In the genomic region with DNA sequence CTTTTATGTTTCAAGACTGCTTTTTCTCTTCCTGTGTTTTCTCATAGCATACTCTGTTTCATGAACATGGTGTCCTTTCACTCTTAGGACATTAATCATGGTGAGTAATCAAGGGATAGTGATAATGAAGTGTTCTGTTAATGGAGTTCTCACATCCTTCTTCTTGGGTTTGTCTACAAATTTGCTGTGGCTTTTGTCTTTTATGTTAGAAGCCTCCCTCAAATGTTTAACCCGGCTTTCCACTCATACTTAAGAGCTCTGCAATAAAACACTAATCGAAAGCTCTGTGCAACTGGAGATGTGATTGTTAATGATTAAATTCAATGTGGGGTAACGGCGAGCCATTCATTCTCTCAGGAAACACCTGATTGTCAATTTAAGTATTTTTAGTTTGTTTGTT, we compare ENCODE assay signal across 23 cellular contexts.
"Had no signal": no experiment of that assay in that cellular context is flagged by ENCODE, and none has a peak within 500 bp of the region (broad histone marks: within the 10 kb centered on the region; RNA-seq: fewer than 3 reads in every experiment).

No MANE protein-coding gene starts in this region.

- H3K4me1 Mint-ChIP-seq: stimulated activated memory B cell treated with anti-CD40 and anti-IgM and Interleukin-4, amounts not matched to agents 10 μg/mL and 1 μg/mL and 100 μg/mL, for 72 hours had no signal

- DNase-seq: cortex of kidney; dorsolateral prefrontal cortex; effector CD8-positive, alpha-beta T cell; gastrocnemius medialis; heart right ventricle; hypothalamus; left cardiac atrium; left ventricle myocardium superior; mesenchymal stem cell; midbrain; occipital lobe; pancreas; right lobe of liver; stimulated activated CD4-positive, alpha-beta T cell treated with anti-CD3 and anti-CD28 coated beads, Interleukin-4, amount 100 ng/mL, for 24 hours; tibial artery; upper lobe of left lung; uterus had no signal

- H3K4me3 Mint-ChIP-seq: natural killer cell treated with Interleukin-12 subunit alpha and Interleukin-12 subunit beta and Interleukin-15 and Interleukin-18, amount 100 ng/mL, for 72 hours; stimulated activated memory B cell treated with anti-CD40 and anti-IgM and Interleukin-4, amounts not matched to agents 10 μg/mL and 1 μg/mL and 100 μg/mL, for 72 hours; stimulated activated naive CD8-positive, alpha-beta T cell treated with anti-CD3 and anti-CD28 coated beads, Interleukin-15, Interleukin-2, amounts not matched to agents 100 ng/mL and 50 ng/mL, for 24 hours had no signal

- ATAC-seq: gastrocnemius medialis; heart right ventricle; left cardiac atrium; left ventricle myocardium superior; natural killer cell treated with Interleukin-12 subunit alpha and Interleukin-12 subunit beta and Interleukin-15 and Interleukin-18, amount 100 ng/mL, for 72 hours; pancreas; right lobe of liver; stimulated activated memory B cell treated with anti-CD40 and anti-IgM and Interleukin-4, amounts not matched to agents 10 μg/mL and 1 μg/mL and 100 μg/mL, for 72 hours had no signal

- H3K27ac Mint-ChIP-seq: natural killer cell treated with Interleukin-12 subunit alpha and Interleukin-12 subunit beta and Interleukin-15 and Interleukin-18, amount 100 ng/mL, for 72 hours; progenitor cell of endocrine pancreas; stimulated activated memory B cell treated with anti-CD40 and anti-IgM and Interleukin-4, amounts not matched to agents 10 μg/mL and 1 μg/mL and 100 μg/mL, for 72 hours; stimulated activated naive CD8-positive, alpha-beta T cell treated with anti-CD3 and anti-CD28 coated beads, Interleukin-15, Interleukin-2, amounts not matched to agents 100 ng/mL and 50 ng/mL, for 24 hours had no signal

- H3K36me3 Mint-ChIP-seq: natural killer cell treated with Interleukin-12 subunit alpha and Interleukin-12 subunit beta and Interleukin-15 and Interleukin-18, amount 100 ng/mL, for 72 hours; stimulated activated memory B cell treated with anti-CD40 and anti-IgM and Interleukin-4, amounts not matched to agents 10 μg/mL and 1 μg/mL and 100 μg/mL, for 72 hours had no signal

- H3K27me3 Mint-ChIP-seq: natural killer cell treated with Interleukin-12 subunit alpha and Interleukin-12 subunit beta and Interleukin-15 and Interleukin-18, amount 100 ng/mL, for 72 hours; progenitor cell of endocrine pancreas; stimulated activated memory B cell treated with anti-CD40 and anti-IgM and Interleukin-4, amounts not matched to agents 10 μg/mL and 1 μg/mL and 100 μg/mL, for 72 hours; stimulated activated naive CD8-positive, alpha-beta T cell treated with anti-CD3 and anti-CD28 coated beads, Interleukin-15, Interleukin-2, amounts not matched to agents 100 ng/mL and 50 ng/mL, for 24 hours had no signal

- H3K4me3 ChIP-seq: dorsolateral prefrontal cortex, esophagus muscularis mucosa, gastrocnemius medialis, heart right ventricle, lung, pancreas, right lobe of liver, tibial artery, upper lobe of left lung, uterus had no signal
